In the genomic region with DNA sequence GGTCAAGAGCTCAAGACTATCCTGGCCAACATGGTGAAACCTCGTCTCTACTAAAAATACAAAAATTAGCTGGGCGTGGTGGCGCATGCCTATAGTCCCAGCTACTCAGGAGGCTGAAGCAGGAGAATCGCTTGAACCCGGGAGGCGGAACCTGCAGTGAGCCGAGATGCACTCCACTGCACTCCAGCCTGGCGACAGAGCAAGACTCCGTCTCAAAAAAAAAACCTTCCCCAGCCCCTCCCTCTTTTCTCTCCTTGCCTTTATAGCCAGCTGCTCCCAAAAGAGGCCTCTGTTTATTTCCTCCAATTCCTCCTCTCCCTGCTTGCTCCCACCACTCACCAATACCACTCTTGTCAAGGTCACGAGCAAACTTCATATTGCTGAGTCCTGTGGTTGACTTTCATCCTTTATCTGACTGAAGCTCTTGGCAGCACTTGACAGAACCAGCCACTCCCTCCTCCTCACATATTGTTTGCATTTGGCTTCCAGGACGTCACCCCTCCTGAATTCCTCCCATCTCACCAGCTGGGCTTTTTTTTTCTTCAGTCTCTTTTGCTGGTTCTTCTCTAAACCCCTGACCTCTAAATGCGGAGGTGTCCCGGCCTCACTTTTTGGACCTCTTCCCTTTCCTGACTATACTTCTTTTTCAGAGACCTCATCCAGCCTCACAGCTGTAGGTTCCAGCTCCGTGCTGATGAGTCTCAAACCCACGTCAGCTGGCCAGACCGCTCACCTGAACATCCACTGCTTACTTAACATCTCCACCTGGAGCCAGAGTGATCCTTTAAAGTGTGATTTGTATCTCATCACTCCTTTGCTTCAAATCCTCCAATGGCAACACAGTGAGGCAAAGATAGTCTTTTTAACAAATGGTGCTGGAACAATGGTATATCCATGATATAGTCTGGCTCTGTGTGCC, we compare ENCODE assay signal across 13 cellular contexts.
DNase-seq lines count a peak whose midpoint lies in the region; ATAC-seq and TF ChIP-seq lines count a peak whose summit lies in the region.
"Had no signal": no experiment of that assay in that cellular context is flagged by ENCODE, and none has a peak within 500 bp of the region (broad histone marks: within the 10 kb centered on the region; RNA-seq: fewer than 3 reads in every experiment).

No MANE protein-coding gene starts in this region.

- H3K4me3 ChIP-seq in right atrium auricular region (no peak overlapping the region), fibroblast of the aortic adventitia (ENCODE audit: low read depth, low read length) (no peak overlapping the region), upper lobe of left lung (no peak overlapping the region)
- H3K4me3 ChIP-seq: psoas muscle had no signal

- peaks cover 8 to 25% (median 14%) of the 10 kb centered on the region in 3 donors for H3K4me1 Mint-ChIP-seq in T-cell
- H3K4me1 Mint-ChIP-seq in activated T-helper 17 cell treated with anti-CD3 and anti-CD28 coated beads, Interleukin-2, amount 50 U/mL, for 72 hours = peaks cover 12% of the 10 kb centered on the region

- no peak for TF ChIP-seq EP300 in upper lobe of left lung (IDR thresholded peaks at IDR 0.05)

- no peak for TF ChIP-seq POLR2A in upper lobe of left lung (IDR thresholded peaks at IDR 0.05)

- no peaks in the 10 kb centered on the region for H3K27me3 ChIP-seq in right atrium auricular region
- H3K27me3 ChIP-seq in upper lobe of left lung = no peaks in the 10 kb centered on the region

- H3K36me3 ChIP-seq in right atrium auricular region (no peaks in the 10 kb centered on the region), upper lobe of left lung (no peaks in the 10 kb centered on the region)
- H3K36me3 ChIP-seq: WERI-Rb-1 had no signal

- ATAC-seq in Right ventricle myocardium superior (ENCODE audit: poor library complexity) (peak; percentile 31), T-cell (replicated peaks in 1 of 4) (peak in 3 of 4 experiments; percentile 53 to 77 (median 55)), upper lobe of left lung (ENCODE audit: low FRiP score in 2 of 2) (peak; percentile 64 to 68), HG02840 (IDR thresholded peaks at IDR 0.05; ENCODE audit: low FRiP score, unreplicated experiment) (no peak)
- ATAC-seq in activated T-helper 17 cell treated with anti-CD3 and anti-CD28 coated beads, Interleukin-2, amount 50 U/mL, for 72 hours (replicated peaks) = no peak
- ATAC-seq: psoas muscle had no signal

- DNase-seq in Right ventricle myocardium superior (no peak), right atrium auricular region (ENCODE audit: low spot score) (no peak), T-cell (peak in 1 of 34 experiments; percentile 40), fibroblast of the aortic adventitia (ENCODE audit: low read depth) (peak; percentile 63), upper lobe of left lung (peak in 1 of 2 donors; percentile 36), cerebellar cortex (ENCODE audit: low spot score) (no peak)
- DNase-seq: effector CD4-positive, alpha-beta T cell; kidney glomerular epithelial cell; psoas muscle; WERI-Rb-1 had no signal

- no peaks in the 10 kb centered on the region for H3K9me3 Mint-ChIP-seq in T-cell
- no peaks in the 10 kb centered on the region for H3K9me3 Mint-ChIP-seq in activated T-helper 17 cell treated with anti-CD3 and anti-CD28 coated beads, Interleukin-2, amount 50 U/mL, for 72 hours

- H3K9me3 ChIP-seq in right atrium auricular region (no peaks in the 10 kb centered on the region), upper lobe of left lung (no peaks in the 10 kb centered on the region)
- H3K9me3 ChIP-seq: psoas muscle had no signal

- H3K27ac Mint-ChIP-seq in T-cell = peak overlapping the region in 1 of 2 donors; percentile 16
- no peak overlapping the region for H3K27ac Mint-ChIP-seq in activated T-helper 17 cell treated with anti-CD3 and anti-CD28 coated beads, Interleukin-2, amount 50 U/mL, for 72 hours

- intact Hi-C loops in Right ventricle myocardium superior (cut with DNase I) = no loop called here

- H3K27ac ChIP-seq in right atrium auricular region = no peak overlapping the region
- H3K27ac ChIP-seq in upper lobe of left lung = no peak overlapping the region
- H3K27ac ChIP-seq: C4-2B, psoas muscle, WERI-Rb-1 had no signal

- H3K36me3 Mint-ChIP-seq in T-cell = no peaks in the 10 kb centered on the region
- no peaks in the 10 kb centered on the region for H3K36me3 Mint-ChIP-seq in activated T-helper 17 cell treated with anti-CD3 and anti-CD28 coated beads, Interleukin-2, amount 50 U/mL, for 72 hours (ENCODE audit: low read depth)

- WGBS in upper lobe of left lung, 2 donors = 44 to 47% methylated on average over 14 to 16 of the region's 16 CpGs

- TF ChIP-seq CTCF in right atrium auricular region (IDR thresholded peaks at IDR 0.05) (no peak), fibroblast of the aortic adventitia (IDR thresholded peaks at IDR 0.05; ENCODE audit: insufficient read depth, low read length) (no peak), upper lobe of left lung (IDR thresholded peaks at IDR 0.05) (no peak)

- POLR2A ChIA-PET in T-cell (lab: Charles Lee) = no interaction called here

- H3K4me1 ChIP-seq in right atrium auricular region = peaks cover 0 to 4% of the 10 kb centered on the region in 2 donors
- H3K4me1 ChIP-seq in upper lobe of left lung = peaks cover 0 to 12% (median 5%) of the 10 kb centered on the region in 4 donors
- H3K4me1 ChIP-seq: psoas muscle had no signal

- H3K27me3 Mint-ChIP-seq in T-cell = no peaks in the 10 kb centered on the region
- no peaks in the 10 kb centered on the region for H3K27me3 Mint-ChIP-seq in activated T-helper 17 cell treated with anti-CD3 and anti-CD28 coated beads, Interleukin-2, amount 50 U/mL, for 72 hours

- H3K4me3 Mint-ChIP-seq in T-cell = peak overlapping the region in 1 of 3 donors; percentile 5
- H3K4me3 Mint-ChIP-seq in activated T-helper 17 cell treated with anti-CD3 and anti-CD28 coated beads, Interleukin-2, amount 50 U/mL, for 72 hours = no peak overlapping the region

- CTCF ChIA-PET in T-cell (lab: Charles Lee) = no interaction called here

Comparison
In these comparisons a context has a peak if more than half of its experiments do, and no peak if none do; other contexts are left out.
1. ATAC-seq: peak in Right ventricle myocardium superior (single experiment), T-cell (3 of 4) and upper lobe of left lung (2 of 2); none in activated T-helper 17 cell treated with anti-CD3 and anti-CD28 coated beads, Interleukin-2, amount 50 U/mL, for 72 hours (single experiment) and HG02840 (single experiment).